Comparison of ENCODE assay signal across 1 cellular context in the genomic region with DNA sequence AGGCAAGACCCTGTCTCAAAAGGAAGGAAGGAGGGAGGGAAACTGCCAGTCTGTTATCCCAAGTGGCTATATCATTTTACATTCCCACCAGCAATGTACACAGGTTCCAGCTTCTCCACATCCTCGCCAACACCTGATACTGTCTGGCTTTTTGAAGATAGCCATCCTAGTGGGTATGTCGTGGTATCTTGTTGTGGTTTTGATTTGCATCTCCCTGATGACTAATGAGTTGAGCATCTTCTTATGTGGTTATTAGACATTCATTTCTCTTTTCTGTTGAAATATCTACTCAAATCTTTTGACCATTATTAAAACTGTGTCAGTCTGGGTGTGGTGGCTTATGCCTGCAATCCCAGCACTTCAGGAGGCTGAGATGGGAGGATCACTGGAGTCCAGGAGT.
TF ChIP-seq lines count a peak whose summit lies in the region.

No MANE protein-coding gene starts in this region.

TF ChIP-seq in SK-N-SH, 30 proteins besides CTCF, POLR2A, EP300 and RAD21 (continued from another document):
- TF ChIP-seq, protein P1, sequence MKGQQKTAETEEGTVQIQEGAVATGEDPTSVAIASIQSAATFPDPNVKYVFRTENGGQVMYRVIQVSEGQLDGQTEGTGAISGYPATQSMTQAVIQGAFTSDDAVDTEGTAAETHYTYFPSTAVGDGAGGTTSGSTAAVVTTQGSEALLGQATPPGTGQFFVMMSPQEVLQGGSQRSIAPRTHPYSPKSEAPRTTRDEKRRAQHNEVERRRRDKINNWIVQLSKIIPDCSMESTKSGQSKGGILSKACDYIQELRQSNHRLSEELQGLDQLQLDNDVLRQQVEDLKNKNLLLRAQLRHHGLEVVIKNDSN (IDR thresholded peaks at IDR 0.05; ENCODE audit: borderline replicate concordance, low read depth) = no peak
- TF ChIP-seq USF2 (IDR thresholded peaks at IDR 0.05; ENCODE audit: borderline replicate concordance, low read depth, low read length) = no peak
